In the genomic region with DNA sequence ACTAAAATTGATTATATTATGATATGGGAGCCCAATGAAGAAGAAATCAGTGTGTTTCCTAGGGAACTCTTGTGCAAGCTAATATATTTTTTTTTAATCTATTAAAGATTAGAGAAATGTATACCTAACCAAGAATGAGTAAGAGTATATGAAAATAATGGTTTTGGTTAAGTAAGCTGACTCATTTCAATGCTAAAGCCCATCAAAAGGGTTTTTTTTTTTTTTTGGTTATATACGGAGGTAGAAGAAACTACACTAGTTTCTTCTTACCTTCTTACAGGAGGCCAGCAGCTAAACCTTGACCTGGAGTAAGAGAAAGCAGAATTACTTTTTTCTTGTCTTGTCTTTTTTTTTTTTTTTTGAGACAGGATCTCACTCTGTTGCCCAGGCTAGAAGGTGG, we compare ENCODE assay signal across 1 cellular context.
TF ChIP-seq lines count a peak whose summit lies in the region.

No MANE protein-coding gene starts in this region.

TF ChIP-seq in HepG2, 621 proteins besides CTCF, POLR2A, EP300 and RAD21 (continued from another document):
- TF ChIP-seq, protein P1, sequence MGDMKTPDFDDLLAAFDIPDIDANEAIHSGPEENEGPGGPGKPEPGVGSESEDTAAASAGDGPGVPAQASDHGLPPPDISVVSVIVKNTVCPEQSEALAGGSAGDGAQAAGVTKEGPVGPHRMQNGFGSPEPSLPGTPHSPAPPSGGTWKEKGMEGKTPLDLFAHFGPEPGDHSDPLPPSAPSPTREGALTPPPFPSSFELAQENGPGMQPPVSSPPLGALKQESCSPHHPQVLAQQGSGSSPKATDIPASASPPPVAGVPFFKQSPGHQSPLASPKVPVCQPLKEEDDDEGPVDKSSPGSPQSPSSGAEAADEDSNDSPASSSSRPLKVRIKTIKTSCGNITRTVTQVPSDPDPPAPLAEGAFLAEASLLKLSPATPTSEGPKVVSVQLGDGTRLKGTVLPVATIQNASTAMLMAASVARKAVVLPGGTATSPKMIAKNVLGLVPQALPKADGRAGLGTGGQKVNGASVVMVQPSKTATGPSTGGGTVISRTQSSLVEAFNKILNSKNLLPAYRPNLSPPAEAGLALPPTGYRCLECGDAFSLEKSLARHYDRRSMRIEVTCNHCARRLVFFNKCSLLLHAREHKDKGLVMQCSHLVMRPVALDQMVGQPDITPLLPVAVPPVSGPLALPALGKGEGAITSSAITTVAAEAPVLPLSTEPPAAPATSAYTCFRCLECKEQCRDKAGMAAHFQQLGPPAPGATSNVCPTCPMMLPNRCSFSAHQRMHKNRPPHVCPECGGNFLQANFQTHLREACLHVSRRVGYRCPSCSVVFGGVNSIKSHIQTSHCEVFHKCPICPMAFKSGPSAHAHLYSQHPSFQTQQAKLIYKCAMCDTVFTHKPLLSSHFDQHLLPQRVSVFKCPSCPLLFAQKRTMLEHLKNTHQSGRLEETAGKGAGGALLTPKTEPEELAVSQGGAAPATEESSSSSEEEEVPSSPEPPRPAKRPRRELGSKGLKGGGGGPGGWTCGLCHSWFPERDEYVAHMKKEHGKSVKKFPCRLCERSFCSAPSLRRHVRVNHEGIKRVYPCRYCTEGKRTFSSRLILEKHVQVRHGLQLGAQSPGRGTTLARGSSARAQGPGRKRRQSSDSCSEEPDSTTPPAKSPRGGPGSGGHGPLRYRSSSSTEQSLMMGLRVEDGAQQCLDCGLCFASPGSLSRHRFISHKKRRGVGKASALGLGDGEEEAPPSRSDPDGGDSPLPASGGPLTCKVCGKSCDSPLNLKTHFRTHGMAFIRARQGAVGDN (CRISPR knock-in tag; IDR thresholded peaks at IDR 0.05): no peak
- TF ChIP-seq DR1 (CRISPR knock-in tag; IDR thresholded peaks at IDR 0.05): no peak
TF ChIP-seq in HepG2: peak in this region for 0.
